In genomic region chr7:16034866-16035265, GRCh38 we compare ENCODE assay signal across 30 cellular contexts.
DNase-seq lines count a peak whose midpoint lies in the region; ATAC-seq and TF ChIP-seq lines count a peak whose summit lies in the region.
"Had no signal": no experiment of that assay in that cellular context is flagged by ENCODE, and none has a peak within 500 bp of the region (broad histone marks: within the 10 kb centered on the region; RNA-seq: fewer than 3 reads in every experiment).

No MANE protein-coding gene starts in this region.

- in situ Hi-C loops in IMR-90 (cut with MboI; ENCODE audit: low sequenced_read_pairs) = no loop called here

- no peak overlapping the region; the same call in 1 of the 2 replicates for H3K4ac ChIP-seq in IMR-90 (ENCODE audit: low read depth, low read length)

- no peak overlapping the region for H3K23ac ChIP-seq in IMR-90 (ENCODE audit: low read depth, low read length)

- no peak overlapping the region; the same call in 1 of the 2 replicates for H3K4me2 ChIP-seq in IMR-90 (ENCODE audit: low read depth, low read length)
- H3K4me2 ChIP-seq: A549, BLaER1 had no signal

- DNase-seq in IMR-90 (no peak), epithelial cell of esophagus (ENCODE audit: low read depth) (peak; percentile 34), mesenteric fat pad (ENCODE audit: low spot score) (no peak), NCI-H524 treated with DMSO at 0.1 percent for 48 hours (lab: John Stamatoyannopoulos, UW) (no peak), SW480 (ENCODE audit: low spot score) (no peak)
- DNase-seq: 8988T; ACHN; AML-193; BE2C; C1 segment of cervical spinal cord; Caco-2; Calu3; CD4-positive, alpha-beta memory T cell; CD4-positive, alpha-beta T cell; CD4-positive, CD25-positive, alpha-beta regulatory T cell; CD8-positive, alpha-beta memory T cell; CD8-positive, alpha-beta T cell; COR-L47; DMS 273 treated with DMSO at 0.1 percent for 48 hours; DMS153; DMS53; DMS79; DMS79 treated with DMSO at 0.1 percent for 48 hours; DND-41 had no signal

- H4K20me1 ChIP-seq in IMR-90 (ENCODE audit: insufficient read depth, low read length) = no peaks in the 10 kb centered on the region
- H4K20me1 ChIP-seq: BLaER1; BLaER1 treated with 17β-estradiol and CSF1 and Interleukin-3, amounts not matched to agents 10 nM and 100 nM had no signal

- no peak overlapping the region for H2BK120ac ChIP-seq in IMR-90 (ENCODE audit: low read depth, low read length)

- no peaks in the 10 kb centered on the region for H3K9me3 ChIP-seq in IMR-90 (ENCODE audit: control insufficient read depth, insufficient read depth, low read length)
- H3K9me3 ChIP-seq: A549, BE2C, BLaER1 had no signal

- no peak overlapping the region for H3K27ac ChIP-seq in IMR-90 (ENCODE audit: insufficient read depth, low read length)
- H3K27ac ChIP-seq: 22Rv1; A549; BLaER1; BLaER1 treated with 17β-estradiol and CSF1 and Interleukin-3, amounts not matched to agents 10 nM and 100 nM; C4-2B had no signal

- H4K91ac ChIP-seq in IMR-90 (ENCODE audit: insufficient read depth, low read depth, low read length) = no peak overlapping the region

- intact Hi-C loops in IMR-90 (cut with micrococcal nuclease) = no loop called here

- BruUV-seq in IMR-90 (replicated peaks; lab: Mats Ljungman, UMichigan) = no TSS peak

- H3K14ac ChIP-seq in IMR-90 (replicated peaks; ENCODE audit: low read depth, low read length) = peak overlapping the region; percentile 19; the same call in 1 of the 2 replicates

- no peak overlapping the region for H3K56ac ChIP-seq in IMR-90 (ENCODE audit: extremely low read depth, insufficient read depth, low read length)

- H4K8ac ChIP-seq in IMR-90 (ENCODE audit: low read depth in 2 of 2, low read length in 2 of 2) = no peak overlapping the region

- dilution Hi-C loops in IMR-90 (cut with HindIII; ENCODE audit: low sequenced_read_pairs, unreplicated experiment) = no loop called here

- no peak overlapping the region for H2BK5ac ChIP-seq in IMR-90 (ENCODE audit: low read depth, low read length, poor library complexity, severe bottlenecking)

- no peak overlapping the region for H4K5ac ChIP-seq in IMR-90 (ENCODE audit: low read depth, low read length)

- H3K4me1 ChIP-seq in IMR-90 (ENCODE audit: control insufficient read depth, insufficient read depth, low read length) = peaks cover 4% of the 10 kb centered on the region
- H3K4me1 ChIP-seq: A549, BE2C, BLaER1, Caco-2 had no signal

- H2AK9ac ChIP-seq in IMR-90 (replicated peaks; ENCODE audit: low read depth, low read length, poor library complexity) = no peak overlapping the region

- H2BK15ac ChIP-seq in IMR-90 (ENCODE audit: low read depth, low read length) = no peak overlapping the region

- TF ChIP-seq CTCF in IMR-90 (conservative IDR thresholded peaks at IDR 0.05; ENCODE audit: low read depth, low read length) = no peak
- TF ChIP-seq CTCF in epithelial cell of esophagus (IDR thresholded peaks at IDR 0.05; ENCODE audit: insufficient read depth, low read depth, low read length, missing control alignments) = no peak

- no peaks in the 10 kb centered on the region for H3K27me3 ChIP-seq in IMR-90 (ENCODE audit: control insufficient read depth, insufficient read depth, low read length)
- H3K27me3 ChIP-seq: BE2C; BLaER1; BLaER1 treated with 17β-estradiol and CSF1 and Interleukin-3, amounts not matched to agents 10 nM and 100 nM had no signal

- H3K18ac ChIP-seq in IMR-90 (ENCODE audit: low read depth, low read length) = peak overlapping the region; percentile 48; the same call in 1 of the 2 replicates

- no peak overlapping the region for H2AK5ac ChIP-seq in IMR-90 (ENCODE audit: low read depth, low read length)

- no CpG with 5 or more reads among the region's 1 CpG for WGBS in IMR-90 (ENCODE audit: extremely low coverage in 2 of 2, insufficient read length in 1 of 2), 2 experiments

- H3K4me3 ChIP-seq in IMR-90 (ENCODE audit: insufficient read depth, low read depth, low read length) (no peak overlapping the region), epithelial cell of esophagus (ENCODE audit: low read length) (no peak overlapping the region)
- H3K4me3 ChIP-seq: A549; BLaER1; BLaER1 treated with 17β-estradiol and CSF1 and Interleukin-3, amounts not matched to agents 10 nM and 100 nM had no signal

- CTCF ChIA-PET in IMR-90 (lab: Yijun Ruan, JAX) = no interaction called here

- no peaks in the 10 kb centered on the region for H3K36me3 ChIP-seq in IMR-90 (ENCODE audit: control insufficient read depth, insufficient read depth, low read length)
- H3K36me3 ChIP-seq: BE2C; BLaER1; BLaER1 treated with 17β-estradiol and CSF1 and Interleukin-3, amounts not matched to agents 10 nM and 100 nM had no signal

- ATAC-seq in IMR-90 (ENCODE audit: low read depth) (no peak), esophagus mucosa (peak; percentile 52)
- ATAC-seq: A549; CD8-positive, alpha-beta T cell had no signal

- no peak overlapping the region for H3K9ac ChIP-seq in IMR-90 (ENCODE audit: low read depth, low read length)
- H3K9ac ChIP-seq: BLaER1; BLaER1 treated with 17β-estradiol and CSF1 and Interleukin-3, amounts not matched to agents 10 nM and 100 nM had no signal

- H2AFZ ChIP-seq in IMR-90 (replicated peaks; ENCODE audit: low read length, poor library complexity) = no peak overlapping the region

- H3K79me1 ChIP-seq in IMR-90 (ENCODE audit: low read depth in 1 of 2, low read length in 2 of 2) = no peaks in the 10 kb centered on the region

- no peak for TF ChIP-seq POLR2A in IMR-90 (IDR thresholded peaks at IDR 0.05; ENCODE audit: low read depth, low read length)

- no peak for TF ChIP-seq RAD21 in IMR-90 (IDR thresholded peaks at IDR 0.05; ENCODE audit: low read length)

- H3K9me1 ChIP-seq in IMR-90 (ENCODE audit: insufficient read depth, low read length) = no peaks in the 10 kb centered on the region; the same call in 1 of the 2 replicates

- H2BK20ac ChIP-seq in IMR-90 (ENCODE audit: low read depth, low read length) = no peak overlapping the region

- POLR2A ChIA-PET in IMR-90 (lab: Charles Lee; ENCODE audit: unreplicated experiment) = no interaction called here

TF ChIP-seq in IMR-90, 13 proteins besides CTCF, POLR2A, EP300 and RAD21:
- TF ChIP-seq CEBPB (IDR thresholded peaks at IDR 0.05; ENCODE audit: low read depth, low read length) = no peak
- no peak for TF ChIP-seq BHLHE40 (IDR thresholded peaks at IDR 0.05; ENCODE audit: low read depth, low read length)
- no peak for TF ChIP-seq MAZ (IDR thresholded peaks at IDR 0.05; ENCODE audit: borderline replicate concordance, low read depth, low read length)
- TF ChIP-seq RCOR1 (IDR thresholded peaks at IDR 0.05; ENCODE audit: insufficient replicate concordance, low read length) = no peak
- TF ChIP-seq MXI1 (IDR thresholded peaks at IDR 0.05; ENCODE audit: borderline replicate concordance, low read depth, low read length) = no peak
- no peak for TF ChIP-seq NFE2L2 (IDR thresholded peaks at IDR 0.05; ENCODE audit: low read depth, low read length)
- TF ChIP-seq MAFK (IDR thresholded peaks at IDR 0.05; ENCODE audit: low read depth, low read length) = no peak
- TF ChIP-seq USF2 (IDR thresholded peaks at IDR 0.05; ENCODE audit: low read depth, low read length) = no peak
- TF ChIP-seq FOS (IDR thresholded peaks at IDR 0.05; ENCODE audit: low read depth, low read length) = no peak
- no peak for TF ChIP-seq SMC3 (IDR thresholded peaks at IDR 0.05; ENCODE audit: low read depth, low read length)
- TF ChIP-seq ELK1 (IDR thresholded peaks at IDR 0.05; ENCODE audit: borderline replicate concordance, low read depth, low read length) = no peak
- no peak for TF ChIP-seq RFX5 (IDR thresholded peaks at IDR 0.05; ENCODE audit: low read depth, low read length)
- no peak for TF ChIP-seq CHD1 (IDR thresholded peaks at IDR 0.05; ENCODE audit: low read depth, low read length)
TF ChIP-seq in IMR-90: peak in this region for 0.
